ENCODE assay signal across 1 cellular context in the genomic region with DNA sequence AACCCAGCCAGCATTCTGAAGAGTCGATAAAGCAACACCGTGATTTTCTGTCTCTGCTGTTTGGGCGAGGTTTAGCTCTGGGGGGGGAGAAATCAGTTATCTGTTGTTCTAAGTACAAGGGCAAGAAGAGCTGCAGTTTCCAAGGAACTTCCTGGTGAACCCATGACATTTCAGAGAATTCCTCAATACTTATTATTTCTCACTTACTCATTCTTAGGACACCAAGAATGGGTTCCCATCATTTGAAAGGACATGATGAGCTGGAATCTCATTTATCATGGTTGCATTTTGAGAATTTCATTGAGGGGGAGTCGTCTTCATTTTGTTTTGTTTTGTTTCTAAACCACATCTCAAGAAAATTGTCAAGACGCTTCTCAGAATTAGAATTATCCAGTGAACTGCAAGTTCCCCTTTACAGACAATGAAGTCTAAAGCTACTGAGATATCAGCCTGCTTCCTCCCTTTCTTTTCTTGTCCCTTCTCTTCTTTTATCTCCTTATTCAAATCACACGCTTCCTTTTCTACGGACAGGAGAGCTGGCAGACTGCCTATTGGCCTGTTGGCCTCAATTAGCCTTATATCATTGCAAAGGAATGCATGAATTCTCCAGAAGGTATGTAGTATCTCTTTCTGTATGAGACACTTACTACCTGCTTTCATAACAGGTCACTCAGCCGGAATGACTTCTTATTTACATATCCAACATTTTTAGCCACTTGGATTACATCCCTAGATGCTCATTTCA.
TF ChIP-seq lines count a peak whose summit lies in the region.

No MANE protein-coding gene starts in this region.

TF ChIP-seq in HCT116, 20 proteins besides CTCF, POLR2A, EP300 and RAD21 (continued from another document):
- TF ChIP-seq ZBTB33 (IDR thresholded peaks at IDR 0.05; ENCODE audit: extremely low read depth, insufficient replicate concordance, low read length) (no peak), ZFX (IDR thresholded peaks at IDR 0.05) (no peak)
